In genomic region chr17:61928101-61928436, GRCh38 we compare ENCODE assay signal across 8 cellular contexts. TPM values are rescaled to one million over a fixed set of nuclear protein-coding genes. Genes with fewer than 3 reads are reported as not detected.
A peak's percentile ranks its signal among the peaks of the same experiment; 100 is the strongest.
DNase-seq lines count a peak whose midpoint lies in the region; ATAC-seq, FAIRE-seq and TF ChIP-seq lines count a peak whose summit lies in the region.

No MANE protein-coding gene starts in this region.

- WGBS in A549 (ENCODE audit: missing lambda C conversion rate), result 49% methylated on average over 4 of the region's 4 CpGs
- 44 to 50% methylated on average over 4 of the region's 4 CpGs for WGBS in lung, 2 donors

- H2AFZ ChIP-seq in HCT116 (ENCODE audit: low read depth, low read length, poor library complexity, severe bottlenecking), result peak overlapping the region; percentile 54

- TF ChIP-seq POLR2A in A549 (IDR thresholded peaks at IDR 0.05; ENCODE audit: low read length) (no peak), HCT116 (IDR thresholded peaks at IDR 0.05; ENCODE audit: borderline replicate concordance, extremely low read depth, insufficient read depth, insufficient read length) (no peak)

- no peaks in the 10 kb centered on the region for H3K9me3 ChIP-seq in A549
- no peaks in the 10 kb centered on the region for H3K9me3 ChIP-seq in HCT116 (ENCODE audit: control insufficient read depth in 1 of 2, insufficient read depth in 1 of 2, low read depth in 1 of 2, low read length in 2 of 2)
- H3K9me3 ChIP-seq in lung (ENCODE audit: control insufficient read depth in 2 of 2, insufficient read depth in 1 of 2, low read length in 1 of 2), result no peaks in the 10 kb centered on the region

- TF ChIP-seq EP300 in A549 (IDR thresholded peaks at IDR 0.05), result no peak

- RAD21 ChIA-PET in HCT116 (lab: Charles Lee; ENCODE audit: low non-redundant PET in 1 of 2, low total read pairs in 2 of 2, uncharacterized antibody in 2 of 2, unreplicated experiment in 2 of 2), result no interaction called here

- TSS peak; percentile 77 for BruUV-seq in HCT116 (replicated peaks; lab: Mats Ljungman, UMichigan)

- FAIRE-seq in A549 (lab: Jason Lieb, UNC), result no peak

- H3K4me3 Mint-ChIP-seq in activated naive CD8-positive, alpha-beta T cell treated with anti-CD3 and anti-CD28 coated beads, Interleukin-2, amount 50 U/mL, for 24 hours, result peak overlapping the region; percentile 96

- peaks cover 2% of the 10 kb centered on the region for H3K27me3 Mint-ChIP-seq in activated naive CD8-positive, alpha-beta T cell treated with anti-CD3 and anti-CD28 coated beads, Interleukin-2, amount 50 U/mL, for 24 hours

- H4K20me1 ChIP-seq in HCT116 (ENCODE audit: insufficient read depth), result no peaks in the 10 kb centered on the region

- H3K36me3 ChIP-seq in HCT116 (ENCODE audit: control insufficient read depth in 1 of 2, insufficient read depth in 2 of 2, low read length in 2 of 2) (peaks cover 9 to 14% of the 10 kb centered on the region in 2 experiments; a peak in 2 of 4 replicates), lung (ENCODE audit: control insufficient read depth in 2 of 2, insufficient read depth in 2 of 2, low read length in 2 of 2) (no peaks in the 10 kb centered on the region)

- H3K4me3 ChIP-seq in A549 (peak overlapping the region; percentile 63), HCT116 (replicated peaks in 1 of 2; ENCODE audit: low read depth in 1 of 2, low read length in 2 of 2) (peak overlapping the region; percentile 86 to 88), lung (no peak overlapping the region)

- H3K4me2 ChIP-seq in A549, result peak overlapping the region; percentile 90
- H3K4me2 ChIP-seq in HCT116 (ENCODE audit: low read length), result peak overlapping the region; percentile 86

- peak overlapping the region; percentile 89 for H3K9ac ChIP-seq in HCT116 (ENCODE audit: low read length)

- H3K27me3 ChIP-seq in HCT116 (ENCODE audit: insufficient read depth, low read length) (no peaks in the 10 kb centered on the region), lung (ENCODE audit: control insufficient read depth, insufficient read depth) (no peaks in the 10 kb centered on the region)

- intact Hi-C loops in HCT116 (cut with micrococcal nuclease), result no loop called here

- H3K27ac ChIP-seq in A549 (peak overlapping the region; percentile 85 to 94), HCT116 (ENCODE audit: low read depth, low read length) (peak overlapping the region; percentile 69), lung (ENCODE audit: low read depth in 1 of 2, low read length in 1 of 2) (peak overlapping the region; percentile 40 to 89)

- TF ChIP-seq CTCF in A549 (IDR thresholded peaks at IDR 0.05) (no peak), HCT116 (IDR thresholded peaks at IDR 0.05 in 2 of 3, conservative IDR thresholded peaks at IDR 0.05 in 1 of 3; ENCODE audit: borderline replicate concordance in 1 of 3, insufficient read depth in 1 of 3, low read depth in 2 of 3, low read length in 2 of 3) (no peak), lung (IDR thresholded peaks at IDR 0.05; ENCODE audit: control extremely low read depth, extremely low read depth) (no peak)

- no peak for DNase-seq in A549 (ENCODE audit: low read depth in 1 of 2, low spot score in 1 of 2)
- DNase-seq in HCT116 (ENCODE audit: low read depth, low spot score), result no peak
- DNase-seq in activated naive CD8-positive, alpha-beta T cell treated with anti-CD3 and anti-CD28 coated beads, Interleukin-2, amount 50 U/mL, for 24 hours, result no peak
- no peak for DNase-seq in lung (ENCODE audit: low spot score)
- no peak for DNase-seq in NCI-H1048 (lab: John Stamatoyannopoulos, UW)
- DNase-seq in GM19238 (ENCODE audit: insufficient read length, low spot score), result no peak
- no peak for DNase-seq in NCI-H187 (lab: John Stamatoyannopoulos, UW)

- CTCF ChIA-PET in A549 (lab: Yijun Ruan, JAX), result interaction anchor here (0.6 kb wide), 1 partner anchor 156 kb away, joined by 3 read pairs; no protein-coding TSS in a partner anchor
- CTCF ChIA-PET in HCT116 (lab: Charles Lee), result interaction anchor here (0.6 kb wide), 1 partner anchor 182 kb away, joined by 4 read pairs; no protein-coding TSS in a partner anchor

- H3K79me2 ChIP-seq in HCT116 (ENCODE audit: insufficient read depth, low read length), result peaks cover 27% of the 10 kb centered on the region

- H3K9me3 Mint-ChIP-seq in activated naive CD8-positive, alpha-beta T cell treated with anti-CD3 and anti-CD28 coated beads, Interleukin-2, amount 50 U/mL, for 24 hours, result no peaks in the 10 kb centered on the region

- no peaks in the 10 kb centered on the region for H3K9me2 ChIP-seq in HCT116 (ENCODE audit: insufficient read depth)

- POLR2A ChIA-PET in A549 (lab: Yijun Ruan, JAX), result no interaction called here
- POLR2A ChIA-PET in HCT116 (lab: Charles Lee), result no interaction called here

- no peak for TF ChIP-seq RAD21 in A549 (conservative IDR thresholded peaks at IDR 0.05 in 1 of 2, IDR thresholded peaks at IDR 0.05 in 1 of 2)
- no peak for TF ChIP-seq RAD21 in HCT116 (IDR thresholded peaks at IDR 0.05; ENCODE audit: low read depth)

- H3K4me1 Mint-ChIP-seq in activated naive CD8-positive, alpha-beta T cell treated with anti-CD3 and anti-CD28 coated beads, Interleukin-2, amount 50 U/mL, for 24 hours, result peaks cover 25% of the 10 kb centered on the region

- ATAC-seq in A549 (peak; percentile 48 to 62; a peak in 5 of 6 replicates), HCT116 (peak; percentile 24), lung (ENCODE audit: insufficient read depth, low FRiP score) (no peak), HG02870 (IDR thresholded peaks at IDR 0.05; ENCODE audit: unreplicated experiment) (no peak)
- no peak for ATAC-seq in activated naive CD8-positive, alpha-beta T cell treated with anti-CD3 and anti-CD28 coated beads, Interleukin-2, amount 50 U/mL, for 24 hours

- H3K4me1 ChIP-seq in A549, result peaks cover 8% of the 10 kb centered on the region
- peaks cover 12 to 16% of the 10 kb centered on the region in 2 experiments; a peak in 3 of 4 replicates for H3K4me1 ChIP-seq in HCT116 (ENCODE audit: control insufficient read depth in 1 of 2, insufficient read depth in 2 of 2, low read length in 2 of 2)
- H3K4me1 ChIP-seq in lung (ENCODE audit: control insufficient read depth in 2 of 2, insufficient read depth in 2 of 2, low read length in 2 of 2), result peaks cover 2 to 6% of the 10 kb centered on the region in 2 donors

- peak overlapping the region; percentile 94 for H3K27ac Mint-ChIP-seq in activated naive CD8-positive, alpha-beta T cell treated with anti-CD3 and anti-CD28 coated beads, Interleukin-2, amount 50 U/mL, for 24 hours

- peaks cover 16% of the 10 kb centered on the region for H3K36me3 Mint-ChIP-seq in activated naive CD8-positive, alpha-beta T cell treated with anti-CD3 and anti-CD28 coated beads, Interleukin-2, amount 50 U/mL, for 24 hours (ENCODE audit: low read depth)

TF ChIP-seq in A549, 52 proteins besides CTCF, POLR2A, EP300 and RAD21:
- TF ChIP-seq RCOR1 (IDR thresholded peaks at IDR 0.05; ENCODE audit: low read depth, low read length) (no peak), JUN (IDR thresholded peaks at IDR 0.05) (peak in 1 of 2 experiments; percentile 10; a peak in 4 of 5 replicates), RFX5 (IDR thresholded peaks at IDR 0.05) (no peak)
TF ChIP-seq in A549: peak in this region for 1.

TF ChIP-seq in HCT116, 20 proteins besides CTCF, POLR2A, EP300 and RAD21:
- TF ChIP-seq SRF (IDR thresholded peaks at IDR 0.05; ENCODE audit: low read depth), result no peak

RNA-seq across cellular contexts. Expression of gene INTS2, which starts 0.3 kb away (rescaled TPM):
- polyA plus RNA-seq in A549 (2011; rRNA removed) (33.9 and 35.0 TPM in 2 replicates), A549 (2017; fragmentation: RNase III; extraction: RNeasy Plus Mini Kit Qiagen cat#74134 plus additional on column Dnase treatment) (12.5 to 14.0 TPM (median 12.7 TPM) in 3 replicates), lung (1 to 10 TPM; 2.4 to 3.4 TPM)
- 5.2 and 5.8 TPM in 2 replicates for polyA plus RNA-seq in A549 (2012; cell fraction: cytosol; rRNA removed)
- polyA plus RNA-seq in A549 (2012; cell fraction: nucleus; rRNA removed), result 8.5 and 13.6 TPM in 2 replicates
- 40.2 and 44.4 TPM in 2 replicates for polyA minus RNA-seq in A549 (2011; rRNA and poly(A)+ RNA removed)
- total RNA-seq in HCT116 (2021; ENCODE audit: unreplicated experiment) (40.5 TPM), lung (10 to 100 TPM; 13.5 to 18.5 TPM)
- polyA plus RNA-seq in HCT116 (2012), result 8.9 and 10.6 TPM in 2 replicates

Comparison
In these comparisons a context has a peak if more than half of its experiments do, and no peak if none do; other contexts are left out.
1. ATAC-seq: peak in A549 (2 of 2) and HCT116 (single experiment); none in activated naive CD8-positive, alpha-beta T cell treated with anti-CD3 and anti-CD28 coated beads, Interleukin-2, amount 50 U/mL, for 24 hours (single experiment), lung (single experiment) and HG02870 (single experiment).
2. Peak in every context shown above with its lines, with median percentiles within 50 percentile points of each other: H3K27ac ChIP-seq.